In the genomic region with DNA sequence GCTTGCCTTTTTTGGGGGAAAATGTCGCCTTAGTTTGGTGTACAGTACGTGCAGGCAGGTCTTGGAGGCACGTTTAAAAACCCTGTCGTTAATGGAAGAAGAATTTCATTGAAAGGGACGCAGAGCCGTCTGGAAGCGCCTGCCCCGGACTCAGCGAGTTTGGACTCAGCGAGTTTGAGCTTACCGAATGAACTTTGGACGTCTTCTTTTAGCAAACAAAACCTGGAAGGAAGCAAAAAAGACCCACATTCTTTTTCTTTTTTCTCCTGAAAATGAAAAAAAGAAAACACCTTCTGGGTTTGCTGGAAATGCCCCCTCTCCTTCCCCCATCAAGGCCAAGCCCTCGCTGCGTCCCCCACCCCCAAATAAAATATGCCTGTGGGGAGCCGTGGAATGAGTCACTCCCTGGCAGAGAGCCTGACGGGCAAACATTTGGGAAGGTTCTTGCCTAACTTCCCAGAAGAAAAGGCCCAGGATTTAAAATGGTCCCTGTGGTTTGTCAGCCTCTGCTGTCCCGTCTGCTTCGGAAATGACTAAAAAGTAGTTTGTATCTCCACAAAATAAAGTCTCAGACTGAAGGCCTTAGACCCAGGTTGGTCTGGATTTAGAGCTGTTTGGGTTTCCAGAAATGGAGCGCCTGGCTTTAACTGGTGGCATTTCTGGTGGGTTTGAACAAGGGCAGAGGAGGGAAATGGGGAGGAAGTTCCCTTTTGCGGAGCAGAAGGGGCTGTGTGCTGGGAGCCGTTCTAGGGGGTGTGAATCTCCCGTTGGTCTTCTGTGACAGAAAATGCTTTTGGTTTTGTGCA, we compare ENCODE assay signal across 1 cellular context.
TF ChIP-seq lines count a peak whose summit lies in the region.

No MANE protein-coding gene starts in this region.

TF ChIP-seq in HepG2, 621 proteins besides CTCF, POLR2A, EP300 and RAD21 (continued from another document and continues in another):
- TF ChIP-seq, protein P1, sequence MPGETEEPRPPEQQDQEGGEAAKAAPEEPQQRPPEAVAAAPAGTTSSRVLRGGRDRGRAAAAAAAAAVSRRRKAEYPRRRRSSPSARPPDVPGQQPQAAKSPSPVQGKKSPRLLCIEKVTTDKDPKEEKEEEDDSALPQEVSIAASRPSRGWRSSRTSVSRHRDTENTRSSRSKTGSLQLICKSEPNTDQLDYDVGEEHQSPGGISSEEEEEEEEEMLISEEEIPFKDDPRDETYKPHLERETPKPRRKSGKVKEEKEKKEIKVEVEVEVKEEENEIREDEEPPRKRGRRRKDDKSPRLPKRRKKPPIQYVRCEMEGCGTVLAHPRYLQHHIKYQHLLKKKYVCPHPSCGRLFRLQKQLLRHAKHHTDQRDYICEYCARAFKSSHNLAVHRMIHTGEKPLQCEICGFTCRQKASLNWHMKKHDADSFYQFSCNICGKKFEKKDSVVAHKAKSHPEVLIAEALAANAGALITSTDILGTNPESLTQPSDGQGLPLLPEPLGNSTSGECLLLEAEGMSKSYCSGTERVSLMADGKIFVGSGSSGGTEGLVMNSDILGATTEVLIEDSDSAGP (CRISPR knock-in tag; IDR thresholded peaks at IDR 0.05; ENCODE audit: borderline replicate concordance): peak; percentile 42
- TF ChIP-seq SKI (IDR thresholded peaks at IDR 0.05; ENCODE audit: partially characterized antibody) (peak; percentile 74), JUN (CRISPR knock-in tag; IDR thresholded peaks at IDR 0.05) (peak; percentile 80), ZNF484 (CRISPR knock-in tag; IDR thresholded peaks at IDR 0.05; ENCODE audit: borderline replicate concordance, low read depth) (no peak), HCFC1 (IDR thresholded peaks at IDR 0.05; ENCODE audit: low read depth, low read length) (no peak), NCOR1 (IDR thresholded peaks at IDR 0.05; ENCODE audit: borderline replicate concordance, low read length) (peak; percentile 95), ZNF629 (CRISPR knock-in tag; conservative IDR thresholded peaks at IDR 0.05) (no peak), SMAD1 (CRISPR knock-in tag; IDR thresholded peaks at IDR 0.05; ENCODE audit: borderline replicate concordance, low read depth) (no peak), YY1 (IDR thresholded peaks at IDR 0.05; ENCODE audit: insufficient read depth, insufficient replicate concordance, low read depth, low read length) (peak; percentile 55), ZNF432 (CRISPR knock-in tag; IDR thresholded peaks at IDR 0.05; ENCODE audit: borderline replicate concordance) (no peak), RBM22 (optimal IDR thresholded peaks at IDR 0.05; ENCODE audit: low read length) (no peak), JDP2 (CRISPR knock-in tag; IDR thresholded peaks at IDR 0.05; ENCODE audit: borderline replicate concordance) (no peak), ZNF670 (CRISPR knock-in tag; IDR thresholded peaks at IDR 0.05; ENCODE audit: borderline replicate concordance) (no peak), RELA (CRISPR knock-in tag; IDR thresholded peaks at IDR 0.05) (no peak), ZNF557 (CRISPR knock-in tag; IDR thresholded peaks at IDR 0.05) (no peak), GATAD2A (CRISPR knock-in tag; IDR thresholded peaks at IDR 0.05) (peak; percentile 85), SRSF1 (optimal IDR thresholded peaks at IDR 0.05; ENCODE audit: low read depth, low read length) (no peak), RXRA (CRISPR knock-in tag; IDR thresholded peaks at IDR 0.05) (no peak), SIN3A (IDR thresholded peaks at IDR 0.05; ENCODE audit: borderline replicate concordance, low read depth, low read length) (peak; percentile 59; the same call in 1 of the 2 replicates), NR2C2 (CRISPR knock-in tag; IDR thresholded peaks at IDR 0.05; ENCODE audit: borderline replicate concordance) (no peak), FOSL1 (CRISPR knock-in tag; IDR thresholded peaks at IDR 0.05; ENCODE audit: borderline replicate concordance) (peak; percentile 89), ARID2 (CRISPR knock-in tag; IDR thresholded peaks at IDR 0.05; ENCODE audit: borderline replicate concordance) (peak; percentile 11; the same call in 1 of the 2 replicates), THYN1 (CRISPR knock-in tag; IDR thresholded peaks at IDR 0.05; ENCODE audit: borderline replicate concordance, low read depth) (no peak), RFXANK (CRISPR knock-in tag; IDR thresholded peaks at IDR 0.05) (no peak), ZNF879 (CRISPR knock-in tag; IDR thresholded peaks at IDR 0.05) (no peak), ZNF383 (CRISPR knock-in tag; IDR thresholded peaks at IDR 0.05; ENCODE audit: borderline replicate concordance) (no peak), NRL (CRISPR knock-in tag; IDR thresholded peaks at IDR 0.05; ENCODE audit: borderline replicate concordance) (no peak), PCBP2 (optimal IDR thresholded peaks at IDR 0.05; ENCODE audit: low read depth, low read length, poor library complexity, severe bottlenecking) (no peak), GLI4 (CRISPR knock-in tag; IDR thresholded peaks at IDR 0.05; ENCODE audit: borderline replicate concordance) (0 out of 2 replicates have a peak, but pooled peaks have one; percentile 18), TBP (CRISPR knock-in tag; IDR thresholded peaks at IDR 0.05) (no peak), RORA (CRISPR knock-in tag; IDR thresholded peaks at IDR 0.05) (no peak), SP140L (CRISPR knock-in tag; IDR thresholded peaks at IDR 0.05; ENCODE audit: borderline replicate concordance) (no peak), FOXJ3 (CRISPR knock-in tag; IDR thresholded peaks at IDR 0.05; ENCODE audit: borderline replicate concordance) (no peak; the same call in 1 of the 2 replicates)
- TF ChIP-seq, protein P2, sequence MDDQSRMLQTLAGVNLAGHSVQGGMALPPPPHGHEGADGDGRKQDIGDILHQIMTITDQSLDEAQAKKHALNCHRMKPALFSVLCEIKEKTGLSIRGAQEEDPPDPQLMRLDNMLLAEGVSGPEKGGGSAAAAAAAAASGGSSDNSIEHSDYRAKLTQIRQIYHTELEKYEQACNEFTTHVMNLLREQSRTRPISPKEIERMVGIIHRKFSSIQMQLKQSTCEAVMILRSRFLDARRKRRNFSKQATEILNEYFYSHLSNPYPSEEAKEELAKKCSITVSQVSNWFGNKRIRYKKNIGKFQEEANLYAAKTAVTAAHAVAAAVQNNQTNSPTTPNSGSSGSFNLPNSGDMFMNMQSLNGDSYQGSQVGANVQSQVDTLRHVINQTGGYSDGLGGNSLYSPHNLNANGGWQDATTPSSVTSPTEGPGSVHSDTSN (CRISPR knock-in tag; IDR thresholded peaks at IDR 0.05; ENCODE audit: borderline replicate concordance): no peak
- TF ChIP-seq, protein P3, sequence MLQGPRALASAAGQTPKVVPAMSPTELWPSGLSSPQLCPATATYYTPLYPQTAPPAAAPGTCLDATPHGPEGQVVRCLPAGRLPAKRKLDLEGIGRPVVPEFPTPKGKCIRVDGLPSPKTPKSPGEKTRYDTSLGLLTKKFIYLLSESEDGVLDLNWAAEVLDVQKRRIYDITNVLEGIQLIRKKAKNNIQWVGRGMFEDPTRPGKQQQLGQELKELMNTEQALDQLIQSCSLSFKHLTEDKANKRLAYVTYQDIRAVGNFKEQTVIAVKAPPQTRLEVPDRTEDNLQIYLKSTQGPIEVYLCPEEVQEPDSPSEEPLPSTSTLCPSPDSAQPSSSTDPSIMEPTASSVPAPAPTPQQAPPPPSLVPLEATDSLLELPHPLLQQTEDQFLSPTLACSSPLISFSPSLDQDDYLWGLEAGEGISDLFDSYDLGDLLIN (CRISPR knock-in tag; IDR thresholded peaks at IDR 0.05; ENCODE audit: borderline replicate concordance): no peak
- TF ChIP-seq, protein P4, sequence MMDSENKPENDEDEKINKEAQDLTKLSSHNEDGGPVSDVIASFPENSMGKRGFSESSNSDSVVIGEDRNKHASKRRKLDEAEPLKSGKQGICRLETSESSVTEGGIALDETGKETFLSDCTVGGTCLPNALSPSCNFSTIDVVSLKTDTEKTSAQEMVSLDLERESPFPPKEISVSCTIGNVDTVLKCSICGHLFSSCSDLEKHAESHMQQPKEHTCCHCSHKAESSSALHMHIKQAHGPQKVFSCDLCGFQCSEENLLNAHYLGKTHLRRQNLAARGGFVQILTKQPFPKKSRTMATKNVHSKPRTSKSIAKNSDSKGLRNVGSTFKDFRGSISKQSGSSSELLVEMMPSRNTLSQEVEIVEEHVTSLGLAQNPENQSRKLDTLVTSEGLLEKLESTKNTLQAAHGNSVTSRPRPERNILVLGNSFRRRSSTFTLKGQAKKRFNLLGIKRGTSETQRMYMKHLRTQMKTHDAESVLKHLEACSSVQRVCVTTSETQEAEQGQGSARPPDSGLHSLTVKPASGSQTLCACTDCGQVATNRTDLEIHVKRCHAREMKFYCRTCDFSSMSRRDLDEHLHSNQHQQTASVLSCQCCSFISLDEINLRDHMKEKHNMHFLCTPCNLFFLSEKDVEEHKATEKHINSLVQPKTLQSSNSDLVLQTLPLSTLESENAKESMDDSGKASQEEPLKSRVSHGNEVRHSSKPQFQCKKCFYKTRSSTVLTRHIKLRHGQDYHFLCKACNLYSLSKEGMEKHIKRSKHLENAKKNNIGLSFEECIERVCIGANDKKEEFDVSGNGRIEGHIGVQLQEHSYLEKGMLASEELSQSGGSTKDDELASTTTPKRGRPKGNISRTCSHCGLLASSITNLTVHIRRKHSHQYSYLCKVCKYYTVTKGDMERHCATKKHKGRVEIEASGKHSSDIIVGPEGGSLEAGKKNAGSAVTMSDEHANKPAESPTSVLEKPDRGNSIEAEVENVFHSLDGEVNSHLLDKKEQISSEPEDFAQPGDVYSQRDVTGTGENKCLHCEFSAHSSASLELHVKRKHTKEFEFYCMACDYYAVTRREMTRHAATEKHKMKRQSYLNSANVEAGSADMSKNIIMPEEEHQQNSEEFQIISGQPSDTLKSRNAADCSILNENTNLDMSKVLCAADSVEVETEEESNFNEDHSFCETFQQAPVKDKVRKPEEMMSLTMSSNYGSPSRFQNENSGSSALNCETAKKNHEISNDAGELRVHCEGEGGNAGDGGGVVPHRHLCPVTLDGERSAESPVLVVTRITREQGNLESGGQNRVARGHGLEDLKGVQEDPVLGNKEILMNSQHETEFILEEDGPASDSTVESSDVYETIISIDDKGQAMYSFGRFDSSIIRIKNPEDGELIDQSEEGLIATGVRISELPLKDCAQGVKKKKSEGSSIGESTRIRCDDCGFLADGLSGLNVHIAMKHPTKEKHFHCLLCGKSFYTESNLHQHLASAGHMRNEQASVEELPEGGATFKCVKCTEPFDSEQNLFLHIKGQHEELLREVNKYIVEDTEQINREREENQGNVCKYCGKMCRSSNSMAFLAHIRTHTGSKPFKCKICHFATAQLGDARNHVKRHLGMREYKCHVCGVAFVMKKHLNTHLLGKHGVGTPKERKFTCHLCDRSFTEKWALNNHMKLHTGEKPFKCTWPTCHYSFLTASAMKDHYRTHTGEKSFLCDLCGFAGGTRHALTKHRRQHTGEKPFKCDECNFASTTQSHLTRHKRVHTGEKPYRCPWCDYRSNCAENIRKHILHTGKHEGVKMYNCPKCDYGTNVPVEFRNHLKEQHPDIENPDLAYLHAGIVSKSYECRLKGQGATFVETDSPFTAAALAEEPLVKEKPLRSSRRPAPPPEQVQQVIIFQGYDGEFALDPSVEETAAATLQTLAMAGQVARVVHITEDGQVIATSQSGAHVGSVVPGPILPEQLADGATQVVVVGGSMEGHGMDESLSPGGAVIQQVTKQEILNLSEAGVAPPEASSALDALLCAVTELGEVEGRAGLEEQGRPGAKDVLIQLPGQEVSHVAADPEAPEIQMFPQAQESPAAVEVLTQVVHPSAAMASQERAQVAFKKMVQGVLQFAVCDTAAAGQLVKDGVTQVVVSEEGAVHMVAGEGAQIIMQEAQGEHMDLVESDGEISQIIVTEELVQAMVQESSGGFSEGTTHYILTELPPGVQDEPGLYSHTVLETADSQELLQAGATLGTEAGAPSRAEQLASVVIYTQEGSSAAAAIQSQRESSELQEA (CRISPR knock-in tag; IDR thresholded peaks at IDR 0.05; ENCODE audit: not compliant biosample characterization): no peak
- TF ChIP-seq, protein P5, sequence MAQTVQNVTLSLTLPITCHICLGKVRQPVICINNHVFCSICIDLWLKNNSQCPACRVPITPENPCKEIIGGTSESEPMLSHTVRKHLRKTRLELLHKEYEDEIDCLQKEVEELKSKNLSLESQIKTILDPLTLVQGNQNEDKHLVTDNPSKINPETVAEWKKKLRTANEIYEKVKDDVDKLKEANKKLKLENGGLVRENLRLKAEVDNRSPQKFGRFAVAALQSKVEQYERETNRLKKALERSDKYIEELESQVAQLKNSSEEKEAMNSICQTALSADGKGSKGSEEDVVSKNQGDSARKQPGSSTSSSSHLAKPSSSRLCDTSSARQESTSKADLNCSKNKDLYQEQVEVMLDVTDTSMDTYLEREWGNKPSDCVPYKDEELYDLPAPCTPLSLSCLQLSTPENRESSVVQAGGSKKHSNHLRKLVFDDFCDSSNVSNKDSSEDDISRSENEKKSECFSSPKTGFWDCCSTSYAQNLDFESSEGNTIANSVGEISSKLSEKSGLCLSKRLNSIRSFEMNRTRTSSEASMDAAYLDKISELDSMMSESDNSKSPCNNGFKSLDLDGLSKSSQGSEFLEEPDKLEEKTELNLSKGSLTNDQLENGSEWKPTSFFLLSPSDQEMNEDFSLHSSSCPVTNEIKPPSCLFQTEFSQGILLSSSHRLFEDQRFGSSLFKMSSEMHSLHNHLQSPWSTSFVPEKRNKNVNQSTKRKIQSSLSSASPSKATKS (CRISPR knock-in tag; IDR thresholded peaks at IDR 0.05): no peak
- TF ChIP-seq, protein P6, sequence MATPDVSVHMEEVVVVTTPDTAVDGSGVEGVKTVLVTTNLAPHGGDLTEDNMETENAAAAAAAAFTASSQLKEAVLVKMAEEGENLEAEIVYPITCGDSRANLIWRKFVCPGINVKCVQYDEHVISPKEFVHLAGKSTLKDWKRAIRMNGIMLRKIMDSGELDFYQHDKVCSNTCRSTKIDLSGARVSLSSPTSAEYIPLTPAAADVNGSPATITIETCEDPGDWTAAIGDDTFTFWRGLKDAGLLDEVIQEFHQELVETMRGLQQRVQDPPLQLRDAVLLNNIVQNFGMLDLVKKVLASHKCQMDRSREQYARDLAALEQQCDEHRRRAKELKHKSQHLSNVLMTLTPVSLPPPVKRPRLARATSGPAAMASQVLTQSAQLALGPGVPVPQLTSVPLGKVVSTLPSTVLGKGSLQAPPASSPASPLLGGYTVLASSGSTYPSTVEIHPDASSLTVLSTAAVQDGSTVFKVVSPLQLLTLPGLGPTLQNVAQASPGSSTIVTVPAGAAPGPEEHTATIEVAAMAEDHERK (CRISPR knock-in tag; IDR thresholded peaks at IDR 0.05; ENCODE audit: low read depth): no peak
- TF ChIP-seq, protein P7, sequence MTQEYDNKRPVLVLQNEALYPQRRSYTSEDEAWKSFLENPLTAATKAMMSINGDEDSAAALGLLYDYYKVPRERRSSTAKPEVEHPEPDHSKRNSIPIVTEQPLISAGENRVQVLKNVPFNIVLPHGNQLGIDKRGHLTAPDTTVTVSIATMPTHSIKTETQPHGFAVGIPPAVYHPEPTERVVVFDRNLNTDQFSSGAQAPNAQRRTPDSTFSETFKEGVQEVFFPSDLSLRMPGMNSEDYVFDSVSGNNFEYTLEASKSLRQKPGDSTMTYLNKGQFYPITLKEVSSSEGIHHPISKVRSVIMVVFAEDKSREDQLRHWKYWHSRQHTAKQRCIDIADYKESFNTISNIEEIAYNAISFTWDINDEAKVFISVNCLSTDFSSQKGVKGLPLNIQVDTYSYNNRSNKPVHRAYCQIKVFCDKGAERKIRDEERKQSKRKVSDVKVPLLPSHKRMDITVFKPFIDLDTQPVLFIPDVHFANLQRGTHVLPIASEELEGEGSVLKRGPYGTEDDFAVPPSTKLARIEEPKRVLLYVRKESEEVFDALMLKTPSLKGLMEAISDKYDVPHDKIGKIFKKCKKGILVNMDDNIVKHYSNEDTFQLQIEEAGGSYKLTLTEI (CRISPR knock-in tag; conservative IDR thresholded peaks at IDR 0.05): no peak
- TF ChIP-seq, protein P8, sequence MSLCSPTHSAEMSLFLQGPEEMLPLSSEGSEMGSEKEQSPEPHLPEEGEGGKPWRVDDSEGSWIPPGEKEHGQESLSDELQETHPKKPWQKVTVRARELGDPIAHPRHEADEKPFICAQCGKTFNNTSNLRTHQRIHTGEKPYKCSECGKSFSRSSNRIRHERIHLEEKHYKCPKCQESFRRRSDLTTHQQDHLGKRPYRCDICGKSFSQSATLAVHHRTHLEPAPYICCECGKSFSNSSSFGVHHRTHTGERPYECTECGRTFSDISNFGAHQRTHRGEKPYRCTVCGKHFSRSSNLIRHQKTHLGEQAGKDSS (CRISPR knock-in tag; IDR thresholded peaks at IDR 0.05; ENCODE audit: borderline replicate concordance, low read depth): no peak
